Comparison of ENCODE assay signal across 1 cellular context in genomic region chr4:17614416-17615299, GRCh38.
TF ChIP-seq lines count a peak whose summit lies in the region.

Gene MED28, plus strand, starts transcription at chr4:17614641. Its CDS starts 14 bp downstream, at chr4:17614655.

TF ChIP-seq in GM12878, 131 proteins besides CTCF, POLR2A, EP300 and RAD21 (continued from another document and continues in another):
- TF ChIP-seq, protein P1, sequence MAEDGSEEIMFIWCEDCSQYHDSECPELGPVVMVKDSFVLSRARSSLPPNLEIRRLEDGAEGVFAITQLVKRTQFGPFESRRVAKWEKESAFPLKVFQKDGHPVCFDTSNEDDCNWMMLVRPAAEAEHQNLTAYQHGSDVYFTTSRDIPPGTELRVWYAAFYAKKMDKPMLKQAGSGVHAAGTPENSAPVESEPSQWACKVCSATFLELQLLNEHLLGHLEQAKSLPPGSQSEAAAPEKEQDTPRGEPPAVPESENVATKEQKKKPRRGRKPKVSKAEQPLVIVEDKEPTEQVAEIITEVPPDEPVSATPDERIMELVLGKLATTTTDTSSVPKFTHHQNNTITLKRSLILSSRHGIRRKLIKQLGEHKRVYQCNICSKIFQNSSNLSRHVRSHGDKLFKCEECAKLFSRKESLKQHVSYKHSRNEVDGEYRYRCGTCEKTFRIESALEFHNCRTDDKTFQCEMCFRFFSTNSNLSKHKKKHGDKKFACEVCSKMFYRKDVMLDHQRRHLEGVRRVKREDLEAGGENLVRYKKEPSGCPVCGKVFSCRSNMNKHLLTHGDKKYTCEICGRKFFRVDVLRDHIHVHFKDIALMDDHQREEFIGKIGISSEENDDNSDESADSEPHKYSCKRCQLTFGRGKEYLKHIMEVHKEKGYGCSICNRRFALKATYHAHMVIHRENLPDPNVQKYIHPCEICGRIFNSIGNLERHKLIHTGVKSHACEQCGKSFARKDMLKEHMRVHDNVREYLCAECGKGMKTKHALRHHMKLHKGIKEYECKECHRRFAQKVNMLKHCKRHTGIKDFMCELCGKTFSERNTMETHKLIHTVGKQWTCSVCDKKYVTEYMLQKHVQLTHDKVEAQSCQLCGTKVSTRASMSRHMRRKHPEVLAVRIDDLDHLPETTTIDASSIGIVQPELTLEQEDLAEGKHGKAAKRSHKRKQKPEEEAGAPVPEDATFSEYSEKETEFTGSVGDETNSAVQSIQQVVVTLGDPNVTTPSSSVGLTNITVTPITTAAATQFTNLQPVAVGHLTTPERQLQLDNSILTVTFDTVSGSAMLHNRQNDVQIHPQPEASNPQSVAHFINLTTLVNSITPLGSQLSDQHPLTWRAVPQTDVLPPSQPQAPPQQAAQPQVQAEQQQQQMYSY (CRISPR knock-in tag; IDR thresholded peaks at IDR 0.05), result peak; percentile 70; the same call in 1 of the 2 replicates
- no peak for TF ChIP-seq ETV6 (conservative IDR thresholded peaks at IDR 0.05 in 1 of 2, IDR thresholded peaks at IDR 0.05 in 1 of 2; ENCODE audit: borderline replicate concordance in 1 of 2, low read depth in 1 of 2)
- TF ChIP-seq CBFB (IDR thresholded peaks at IDR 0.05; ENCODE audit: low read depth), result peak; percentile 89
- no peak for TF ChIP-seq MLLT1 (IDR thresholded peaks at IDR 0.05)
- TF ChIP-seq, protein P2, sequence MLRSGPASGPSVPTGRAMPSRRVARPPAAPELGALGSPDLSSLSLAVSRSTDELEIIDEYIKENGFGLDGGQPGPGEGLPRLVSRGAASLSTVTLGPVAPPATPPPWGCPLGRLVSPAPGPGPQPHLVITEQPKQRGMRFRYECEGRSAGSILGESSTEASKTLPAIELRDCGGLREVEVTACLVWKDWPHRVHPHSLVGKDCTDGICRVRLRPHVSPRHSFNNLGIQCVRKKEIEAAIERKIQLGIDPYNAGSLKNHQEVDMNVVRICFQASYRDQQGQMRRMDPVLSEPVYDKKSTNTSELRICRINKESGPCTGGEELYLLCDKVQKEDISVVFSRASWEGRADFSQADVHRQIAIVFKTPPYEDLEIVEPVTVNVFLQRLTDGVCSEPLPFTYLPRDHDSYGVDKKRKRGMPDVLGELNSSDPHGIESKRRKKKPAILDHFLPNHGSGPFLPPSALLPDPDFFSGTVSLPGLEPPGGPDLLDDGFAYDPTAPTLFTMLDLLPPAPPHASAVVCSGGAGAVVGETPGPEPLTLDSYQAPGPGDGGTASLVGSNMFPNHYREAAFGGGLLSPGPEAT (IDR thresholded peaks at IDR 0.05; ENCODE audit: low read depth), result peak; percentile 88
- peak; percentile 52 for TF ChIP-seq MEF2B (IDR thresholded peaks at IDR 0.05; ENCODE audit: partially characterized antibody, poor library complexity, severe bottlenecking)
- TF ChIP-seq ZBTB33 (IDR thresholded peaks at IDR 0.05), result no peak
- no peak for TF ChIP-seq IRF5 (IDR thresholded peaks at IDR 0.05; ENCODE audit: borderline replicate concordance)
- TF ChIP-seq RCOR1 (conservative IDR thresholded peaks at IDR 0.05; ENCODE audit: low read depth, low read length), result no peak
- no peak for TF ChIP-seq PAX8 (IDR thresholded peaks at IDR 0.05)
- TF ChIP-seq HDGF (IDR thresholded peaks at IDR 0.05), result no peak
- peak; percentile 75 for TF ChIP-seq SKIL (IDR thresholded peaks at IDR 0.05; ENCODE audit: low read depth, poor library complexity, severe bottlenecking)
- TF ChIP-seq MYB (IDR thresholded peaks at IDR 0.05; ENCODE audit: borderline replicate concordance, low read depth, low read length), result no peak
- 0 out of 2 replicates have a peak, but pooled peaks have one; percentile 53 for TF ChIP-seq STAT1 (conservative IDR thresholded peaks at IDR 0.05)
- peak; percentile 94 for TF ChIP-seq USF1 (IDR thresholded peaks at IDR 0.05; ENCODE audit: borderline replicate concordance, extremely low read length, insufficient read depth, low read depth, low read length)
- TF ChIP-seq, protein P3, sequence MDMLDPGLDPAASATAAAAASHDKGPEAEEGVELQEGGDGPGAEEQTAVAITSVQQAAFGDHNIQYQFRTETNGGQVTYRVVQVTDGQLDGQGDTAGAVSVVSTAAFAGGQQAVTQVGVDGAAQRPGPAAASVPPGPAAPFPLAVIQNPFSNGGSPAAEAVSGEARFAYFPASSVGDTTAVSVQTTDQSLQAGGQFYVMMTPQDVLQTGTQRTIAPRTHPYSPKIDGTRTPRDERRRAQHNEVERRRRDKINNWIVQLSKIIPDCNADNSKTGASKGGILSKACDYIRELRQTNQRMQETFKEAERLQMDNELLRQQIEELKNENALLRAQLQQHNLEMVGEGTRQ (IDR thresholded peaks at IDR 0.05; ENCODE audit: borderline replicate concordance, low read depth, low read length), result peak; percentile 98
- peak; percentile 43; the same call in 1 of the 2 replicates for TF ChIP-seq CREB1 (IDR thresholded peaks at IDR 0.05; ENCODE audit: low read depth)
- TF ChIP-seq, protein P4, sequence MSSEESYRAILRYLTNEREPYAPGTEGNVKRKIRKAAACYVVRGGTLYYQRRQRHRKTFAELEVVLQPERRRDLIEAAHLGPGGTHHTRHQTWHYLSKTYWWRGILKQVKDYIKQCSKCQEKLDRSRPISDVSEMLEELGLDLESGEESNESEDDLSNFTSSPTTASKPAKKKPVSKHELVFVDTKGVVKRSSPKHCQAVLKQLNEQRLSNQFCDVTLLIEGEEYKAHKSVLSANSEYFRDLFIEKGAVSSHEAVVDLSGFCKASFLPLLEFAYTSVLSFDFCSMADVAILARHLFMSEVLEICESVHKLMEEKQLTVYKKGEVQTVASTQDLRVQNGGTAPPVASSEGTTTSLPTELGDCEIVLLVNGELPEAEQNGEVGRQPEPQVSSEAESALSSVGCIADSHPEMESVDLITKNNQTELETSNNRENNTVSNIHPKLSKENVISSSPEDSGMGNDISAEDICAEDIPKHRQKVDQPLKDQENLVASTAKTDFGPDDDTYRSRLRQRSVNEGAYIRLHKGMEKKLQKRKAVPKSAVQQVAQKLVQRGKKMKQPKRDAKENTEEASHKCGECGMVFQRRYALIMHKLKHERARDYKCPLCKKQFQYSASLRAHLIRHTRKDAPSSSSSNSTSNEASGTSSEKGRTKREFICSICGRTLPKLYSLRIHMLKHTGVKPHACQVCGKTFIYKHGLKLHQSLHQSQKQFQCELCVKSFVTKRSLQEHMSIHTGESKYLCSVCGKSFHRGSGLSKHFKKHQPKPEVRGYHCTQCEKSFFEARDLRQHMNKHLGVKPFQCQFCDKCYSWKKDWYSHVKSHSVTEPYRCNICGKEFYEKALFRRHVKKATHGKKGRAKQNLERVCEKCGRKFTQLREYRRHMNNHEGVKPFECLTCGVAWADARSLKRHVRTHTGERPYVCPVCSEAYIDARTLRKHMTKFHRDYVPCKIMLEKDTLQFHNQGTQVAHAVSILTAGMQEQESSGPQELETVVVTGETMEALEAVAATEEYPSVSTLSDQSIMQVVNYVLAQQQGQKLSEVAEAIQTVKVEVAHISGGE (CRISPR knock-in tag; IDR thresholded peaks at IDR 0.05), result peak; percentile 72
- peak; percentile 58 for TF ChIP-seq KLF5 (IDR thresholded peaks at IDR 0.05; ENCODE audit: partially characterized antibody)
- peak; percentile 92 for TF ChIP-seq PML (IDR thresholded peaks at IDR 0.05; ENCODE audit: low read length)
- TF ChIP-seq NR2C2 (IDR thresholded peaks at IDR 0.05; ENCODE audit: borderline replicate concordance, control insufficient read depth, insufficient read length, low read depth), result no peak
- no peak for TF ChIP-seq RB1 (IDR thresholded peaks at IDR 0.05; ENCODE audit: borderline replicate concordance)
- no peak for TF ChIP-seq HDAC2 (IDR thresholded peaks at IDR 0.05)
- peak; percentile 68 for TF ChIP-seq LARP7 (IDR thresholded peaks at IDR 0.05)
- TF ChIP-seq DPF2 (IDR thresholded peaks at IDR 0.05), result 0 out of 2 replicates have a peak, but pooled peaks have one; percentile 22
- TF ChIP-seq SMAD1 (IDR thresholded peaks at IDR 0.05; ENCODE audit: low read depth, partially characterized antibody), result peak; percentile 39
- peak; percentile 59 for TF ChIP-seq HCFC1 (IDR thresholded peaks at IDR 0.05; ENCODE audit: low read length)
- TF ChIP-seq IKZF2 (IDR thresholded peaks at IDR 0.05), result no peak
- 0 out of 2 replicates have a peak, but pooled peaks have one; percentile 16 for TF ChIP-seq HSF1 (IDR thresholded peaks at IDR 0.05; ENCODE audit: low read depth, low read length)
- peak; percentile 97 for TF ChIP-seq POLR2AphosphoS5 (IDR thresholded peaks at IDR 0.05; ENCODE audit: low read length)
- no peak; the same call in 1 of the 2 replicates for TF ChIP-seq MTA3 (IDR thresholded peaks at IDR 0.05; ENCODE audit: borderline replicate concordance, low read length)
- no peak for TF ChIP-seq TBL1XR1 (IDR thresholded peaks at IDR 0.05; ENCODE audit: low read depth, low read length)
- no peak for TF ChIP-seq EZH2 (IDR thresholded peaks at IDR 0.05; ENCODE audit: borderline replicate concordance, control insufficient read depth, low read depth, low read length)
- TF ChIP-seq MXI1 (IDR thresholded peaks at IDR 0.05; ENCODE audit: low read depth, low read length), result peak; percentile 20; the same call in 1 of the 2 replicates
